In the genomic region with DNA sequence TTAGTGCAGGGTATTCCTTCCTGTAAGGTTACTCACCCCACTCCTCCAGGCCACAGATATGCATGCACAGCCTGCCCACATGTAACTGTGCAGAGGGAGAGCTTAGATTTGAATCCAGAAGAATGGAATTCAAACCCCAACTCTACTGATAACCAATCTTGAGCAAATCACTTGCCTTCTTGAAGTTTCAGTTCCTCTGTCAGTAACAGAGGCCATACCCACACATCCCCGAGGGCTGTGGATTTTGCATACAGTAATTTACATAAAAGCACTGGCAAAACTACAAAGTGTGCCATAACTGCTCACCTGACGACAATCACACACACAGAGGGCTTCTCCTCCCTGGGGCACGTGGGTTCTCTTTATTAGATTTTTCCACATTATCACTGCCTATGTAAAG, we compare ENCODE assay signal across 9 cellular contexts. TPM values are rescaled to one million over a fixed set of nuclear protein-coding genes. Genes with fewer than 3 reads are reported as not detected.
DNase-seq lines count a peak whose midpoint lies in the region; ATAC-seq and TF ChIP-seq lines count a peak whose summit lies in the region.
"Had no signal": no experiment of that assay in that cellular context is flagged by ENCODE, and none has a peak within 500 bp of the region (broad histone marks: within the 10 kb centered on the region; RNA-seq: fewer than 3 reads in every experiment).

No MANE protein-coding gene starts in this region.

- H3K27ac Mint-ChIP-seq in activated naive CD8-positive, alpha-beta T cell, result peak overlapping the region; percentile 99
- H3K27ac Mint-ChIP-seq in GM23338 (no peak overlapping the region), mesothelial cell of epicardium (no peak overlapping the region)

- H3K4me2 ChIP-seq in GM23338, result no peak overlapping the region

- H3K27me3 Mint-ChIP-seq in activated naive CD8-positive, alpha-beta T cell, result no peaks in the 10 kb centered on the region
- H3K27me3 Mint-ChIP-seq in GM23338 (ENCODE audit: insufficient read depth, low read depth, poor library complexity), result peaks cover 1% of the 10 kb centered on the region
- H3K27me3 Mint-ChIP-seq in mesothelial cell of epicardium (ENCODE audit: low read depth), result peaks cover 43% of the 10 kb centered on the region

- H3K36me3 ChIP-seq in GM23338 (ENCODE audit: insufficient read depth), result no peaks in the 10 kb centered on the region
- H3K36me3 ChIP-seq in colonic mucosa, result no peaks in the 10 kb centered on the region
- H3K36me3 ChIP-seq: tibial nerve had no signal

- H4K20me1 ChIP-seq in GM23338 (replicated peaks; ENCODE audit: insufficient read depth), result no peaks in the 10 kb centered on the region

- H3K9ac ChIP-seq in colonic mucosa (ENCODE audit: low read depth in 2 of 2, low read length in 2 of 2), result no peak overlapping the region

- no peaks in the 10 kb centered on the region for H3K27me3 ChIP-seq in GM23338 (ENCODE audit: insufficient read depth)
- H3K27me3 ChIP-seq in colonic mucosa, result no peaks in the 10 kb centered on the region
- H3K27me3 ChIP-seq: tibial nerve had no signal

- H3K27ac ChIP-seq in GM23338 (ENCODE audit: low read depth) (no peak overlapping the region), colonic mucosa (no peak overlapping the region)
- H3K27ac ChIP-seq: tibial nerve had no signal

- ATAC-seq in GM21360 (IDR thresholded peaks at IDR 0.05; ENCODE audit: unreplicated experiment), result peak; percentile 91
- peak; percentile 92 for ATAC-seq in HG03439 (IDR thresholded peaks at IDR 0.05; ENCODE audit: unreplicated experiment)
- ATAC-seq in GM23338, result no peak

- intact Hi-C loops in colonic mucosa (cut with DNase I), result no loop called here

- peaks cover 98% of the 10 kb centered on the region for H3K4me1 Mint-ChIP-seq in activated naive CD8-positive, alpha-beta T cell (ENCODE audit: low read depth)
- peaks cover 31% of the 10 kb centered on the region for H3K4me1 Mint-ChIP-seq in GM23338
- H3K4me1 Mint-ChIP-seq in mesothelial cell of epicardium, result peaks cover 4% of the 10 kb centered on the region

- H3K9me3 Mint-ChIP-seq in activated naive CD8-positive, alpha-beta T cell (ENCODE audit: low read depth), result no peaks in the 10 kb centered on the region
- no peaks in the 10 kb centered on the region for H3K9me3 Mint-ChIP-seq in GM23338
- no peaks in the 10 kb centered on the region for H3K9me3 Mint-ChIP-seq in mesothelial cell of epicardium

- H3K79me2 ChIP-seq in GM23338 (replicated peaks; ENCODE audit: insufficient read depth), result no peaks in the 10 kb centered on the region

- H3K4me3 ChIP-seq in GM23338 (no peak overlapping the region), colonic mucosa (no peak overlapping the region)
- H3K4me3 ChIP-seq: tibial nerve had no signal

- H3K4me3 Mint-ChIP-seq in activated naive CD8-positive, alpha-beta T cell, result peak overlapping the region; percentile 84
- H3K4me3 Mint-ChIP-seq in GM23338 (no peak overlapping the region), mesothelial cell of epicardium (no peak overlapping the region)

- H3K9me3 ChIP-seq in colonic mucosa, result no peaks in the 10 kb centered on the region
- H3K9me3 ChIP-seq: tibial nerve had no signal

- TF ChIP-seq CTCF in GM13977 (IDR thresholded peaks at IDR 0.05; ENCODE audit: extremely low read depth, insufficient read depth, missing control alignments) (no peak), GM23338 (conservative IDR thresholded peaks at IDR 0.05; ENCODE audit: low read depth in 2 of 2) (no peak), colonic mucosa (IDR thresholded peaks at IDR 0.05) (no peak), mesothelial cell of epicardium (IDR thresholded peaks at IDR 0.05; ENCODE audit: unreplicated experiment) (no peak)

- H3F3A ChIP-seq in GM23338 (replicated peaks; ENCODE audit: low read depth), result no peaks in the 10 kb centered on the region

- DNase-seq in GM13977 (ENCODE audit: low spot score) (peak; percentile 72), GM23338 (ENCODE audit: low spot score) (no peak), kidney tubule cell (ENCODE audit: low spot score) (no peak), colonic mucosa (no peak), mesothelial cell of epicardium (ENCODE audit: low spot score in 2 of 2, unreplicated experiment in 2 of 2) (no peak)

- no peak overlapping the region for H2AFZ ChIP-seq in GM23338

- H3K36me3 Mint-ChIP-seq in activated naive CD8-positive, alpha-beta T cell, result peaks cover 22% of the 10 kb centered on the region
- H3K36me3 Mint-ChIP-seq in GM23338 (ENCODE audit: low read depth), result no peaks in the 10 kb centered on the region
- H3K36me3 Mint-ChIP-seq in mesothelial cell of epicardium, result no peaks in the 10 kb centered on the region

- H3K9me2 ChIP-seq in GM23338 (ENCODE audit: insufficient read depth), result 0 out of 2 replicates have a peak, but pooled peaks cover 8% of the 10 kb centered on the region

- H3K4me1 ChIP-seq in GM23338 (ENCODE audit: insufficient read depth) (peaks cover 15% of the 10 kb centered on the region), colonic mucosa (no peaks in the 10 kb centered on the region)

- in situ Hi-C loops in GM13977 (cut with MboI; ENCODE audit: low pct_unique_long_range_greater_than_20kb, low sequenced_read_pairs, unreplicated experiment), result no loop called here

TF ChIP-seq in GM23338, 12 proteins besides CTCF, POLR2A, EP300 and RAD21 (continues in another document):
- TF ChIP-seq ZNF331 (CRISPR knock-in tag; IDR thresholded peaks at IDR 0.05; ENCODE audit: low read depth) (no peak), EZH2 (IDR thresholded peaks at IDR 0.05; ENCODE audit: low read depth, unreplicated experiment) (no peak), POLR2AphosphoS5 (IDR thresholded peaks at IDR 0.05; ENCODE audit: low read depth) (no peak), CREB1 (CRISPR knock-in tag; IDR thresholded peaks at IDR 0.05; ENCODE audit: low read depth) (no peak), EZH2phosphoT487 (IDR thresholded peaks at IDR 0.05; ENCODE audit: unreplicated experiment) (no peak), STAT1 (IDR thresholded peaks at IDR 0.05; ENCODE audit: unreplicated experiment) (no peak), ZNF114 (CRISPR knock-in tag; IDR thresholded peaks at IDR 0.05) (no peak), NANOG (IDR thresholded peaks at IDR 0.05; ENCODE audit: borderline replicate concordance) (no peak)

RNA-seq across cellular contexts. Expression of a gene that starts 18.7 kb away (rescaled TPM):
- total RNA-seq in GM23338 (2014; rRNA removed; shearing (Covaris generic)), result 1.4 TPM in 1 of 2 replicates, not detected in the other
- polyA plus RNA-seq in GM23338 (2016; fragmentation: Nextera tagmentation; extraction: Ambion mirVana), result 1.2 and 1.6 TPM in 2 replicates
- total RNA-seq in colonic mucosa, result 1 to 10 TPM; 2.6 to 4.9 TPM
- 0.13 to 0.36 TPM (median 0.22 TPM) in 3 replicates for total RNA-seq in mesothelial cell of epicardium

RNA-seq across cellular contexts. Expression of a gene that starts 53.9 kb away (rescaled TPM):
- total RNA-seq in GM23338 (2014; rRNA removed; shearing (Covaris generic)), result 42.7 and 49.4 TPM in 2 replicates
- polyA plus RNA-seq in GM23338 (2016; fragmentation: Nextera tagmentation; extraction: Ambion mirVana), result 16.7 and 21.2 TPM in 2 replicates
- total RNA-seq in colonic mucosa, result 10 to 100 TPM; 43.2 to 72.7 TPM
- total RNA-seq in mesothelial cell of epicardium, result 40.8 to 45.0 TPM (median 41.7 TPM) in 3 replicates
